In genomic region chr1:165943198-165943597, GRCh38 we compare ENCODE assay signal across 15 cellular contexts.
DNase-seq lines count a peak whose midpoint lies in the region; ATAC-seq and TF ChIP-seq lines count a peak whose summit lies in the region.
"Had no signal": no experiment of that assay in that cellular context is flagged by ENCODE, and none has a peak within 500 bp of the region (broad histone marks: within the 10 kb centered on the region; RNA-seq: fewer than 3 reads in every experiment).

No MANE protein-coding gene starts in this region.

- H3K9me3 ChIP-seq in tibial nerve: no peaks in the 10 kb centered on the region
- no peaks in the 10 kb centered on the region for H3K9me3 ChIP-seq in colonic mucosa
- H3K9me3 ChIP-seq: spleen had no signal

- TF ChIP-seq POLR2A in tibial nerve (IDR thresholded peaks at IDR 0.05): no peak

- no peak overlapping the region for H3K9ac ChIP-seq in colonic mucosa (ENCODE audit: low read depth in 2 of 2, low read length in 2 of 2)

- no peak overlapping the region for H3K4me3 Mint-ChIP-seq in HFFc6
- H3K4me3 Mint-ChIP-seq: activated T-helper 1 cell treated with anti-CD3 and anti-CD28 coated beads, Interleukin-12 subunit alpha, Interleukin-12 subunit beta, Interleukin-2, Interleukin-4 antibody, amounts not matched to agents 30 ng/mL and 10 ng/mL and 1 ng/mL, durations not matched to agents 14 hours and 24 hours and 36 hours; neural crest cell had no signal

- H3K27me3 Mint-ChIP-seq in HFFc6 (ENCODE audit: insufficient read depth): peaks cover 10% of the 10 kb centered on the region

- intact Hi-C loops in colonic mucosa (cut with DNase I): no loop called here

- no peak for TF ChIP-seq EP300 in tibial nerve (IDR thresholded peaks at IDR 0.05)

- no peaks in the 10 kb centered on the region for H3K36me3 ChIP-seq in tibial nerve
- H3K36me3 ChIP-seq in colonic mucosa: no peaks in the 10 kb centered on the region
- H3K36me3 ChIP-seq: spleen had no signal

- no peaks in the 10 kb centered on the region for H3K9me3 Mint-ChIP-seq in HFFc6
- H3K9me3 Mint-ChIP-seq: activated T-helper 1 cell treated with anti-CD3 and anti-CD28 coated beads, Interleukin-12 subunit alpha, Interleukin-12 subunit beta, Interleukin-2, Interleukin-4 antibody, amounts not matched to agents 30 ng/mL and 10 ng/mL and 1 ng/mL, durations not matched to agents 14 hours and 24 hours and 36 hours; neural crest cell had no signal

- no peaks in the 10 kb centered on the region for H3K4me1 ChIP-seq in tibial nerve
- no peaks in the 10 kb centered on the region for H3K4me1 ChIP-seq in colonic mucosa
- H3K4me1 ChIP-seq: spleen had no signal

- no peak overlapping the region for H3K27ac ChIP-seq in tibial nerve
- H3K27ac ChIP-seq in colonic mucosa: no peak overlapping the region
- H3K27ac ChIP-seq: spleen had no signal

- no peaks in the 10 kb centered on the region for H3K36me3 Mint-ChIP-seq in HFFc6 (ENCODE audit: low read depth)

- TF ChIP-seq CTCF in HFFc6 (IDR thresholded peaks at IDR 0.05) (peak; percentile 14; the same call in 1 of the 2 replicates), tibial nerve (IDR thresholded peaks at IDR 0.05) (no peak), colonic mucosa (IDR thresholded peaks at IDR 0.05) (no peak)

- H3K27me3 ChIP-seq in tibial nerve: no peaks in the 10 kb centered on the region
- H3K27me3 ChIP-seq in colonic mucosa: no peaks in the 10 kb centered on the region

- no peaks in the 10 kb centered on the region for H3K4me1 Mint-ChIP-seq in HFFc6 (ENCODE audit: low read depth)
- H3K4me1 Mint-ChIP-seq: neural crest cell had no signal

- H3K4me3 ChIP-seq in tibial nerve (no peak overlapping the region), colonic mucosa (no peak overlapping the region)
- H3K4me3 ChIP-seq: spleen had no signal

- DNase-seq in HFFc6 (no peak), OCI-M1 (lab: John Stamatoyannopoulos, UW) (peak; percentile 18), left kidney (ENCODE audit: low read depth, low spot score) (peak; percentile 18), NCI-H1930 (lab: John Stamatoyannopoulos, UW) (no peak), tibial nerve (ENCODE audit: low spot score in 2 of 2) (no peak), colonic mucosa (no peak), NCI-H2029 treated with DMSO at 0.1 percent for 48 hours (lab: John Stamatoyannopoulos, UW) (no peak)
- DNase-seq: central memory CD4-positive, alpha-beta T cell; NCI-H2081; spleen had no signal

- H3K27ac Mint-ChIP-seq in HFFc6: no peak overlapping the region
- H3K27ac Mint-ChIP-seq: activated T-helper 1 cell treated with anti-CD3 and anti-CD28 coated beads, Interleukin-12 subunit alpha, Interleukin-12 subunit beta, Interleukin-2, Interleukin-4 antibody, amounts not matched to agents 30 ng/mL and 10 ng/mL and 1 ng/mL, durations not matched to agents 14 hours and 24 hours and 36 hours had no signal

- peak; percentile 45 for ATAC-seq in GM18498 (IDR thresholded peaks at IDR 0.05; ENCODE audit: unreplicated experiment)
- ATAC-seq: activated CD4-positive, CD25-positive, alpha-beta regulatory T cell treated with anti-CD3 and anti-CD28 coated beads, Interleukin-2, amount 50 U/mL, for 24 hours; Right ventricle myocardium inferior had no signal

Comparison
In these comparisons a context has a peak if more than half of its experiments do, and no peak if none do; other contexts are left out.
1. DNase-seq: peak in OCI-M1 (single experiment) and left kidney (single experiment); none in HFFc6 (single experiment), NCI-H1930 (0 of 2), tibial nerve (0 of 2), colonic mucosa (single experiment) and NCI-H2029 treated with DMSO at 0.1 percent for 48 hours (single experiment).